In the genomic region with DNA sequence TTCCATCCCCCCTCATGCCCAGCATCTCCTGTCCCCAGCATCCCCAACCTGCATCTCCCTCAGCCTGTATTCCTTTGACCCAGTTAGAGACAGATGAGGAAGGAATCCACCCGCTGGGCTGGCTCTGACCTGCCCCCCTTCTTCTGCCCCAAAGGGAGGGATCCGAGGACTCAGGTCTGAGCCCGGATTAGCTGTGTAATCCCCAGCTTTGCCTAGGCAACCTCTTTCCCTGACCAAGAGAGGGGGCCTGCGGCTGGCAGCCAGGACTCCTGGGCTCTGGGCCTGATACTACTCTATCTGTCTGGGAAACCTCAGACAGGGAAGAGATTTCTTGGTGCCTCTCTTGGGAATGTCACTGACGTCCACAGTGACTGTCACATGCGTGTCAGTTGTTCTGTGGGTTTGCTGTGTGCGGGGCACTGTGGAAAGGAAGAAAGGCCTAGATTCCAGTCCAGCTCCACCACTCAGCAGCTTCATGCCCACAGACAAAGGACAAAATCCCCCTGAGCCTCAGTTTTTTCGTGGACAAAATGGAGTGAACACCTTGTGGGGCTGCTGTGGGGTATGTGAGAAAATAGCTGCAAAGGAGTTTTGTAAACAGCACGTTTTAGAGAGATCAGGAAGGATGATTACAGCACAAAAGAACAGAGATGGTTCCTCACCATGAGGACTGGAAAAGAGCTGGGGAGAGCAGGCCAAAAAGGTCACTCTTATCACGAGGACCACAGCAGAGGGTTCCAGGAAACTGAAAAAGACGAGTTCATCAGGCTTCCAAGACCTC, we compare ENCODE assay signal across 1 cellular context.
TF ChIP-seq lines count a peak whose summit lies in the region.

No MANE protein-coding gene starts in this region.

TF ChIP-seq in IMR-90, 13 proteins besides CTCF, POLR2A, EP300 and RAD21:
- TF ChIP-seq, protein P1, sequence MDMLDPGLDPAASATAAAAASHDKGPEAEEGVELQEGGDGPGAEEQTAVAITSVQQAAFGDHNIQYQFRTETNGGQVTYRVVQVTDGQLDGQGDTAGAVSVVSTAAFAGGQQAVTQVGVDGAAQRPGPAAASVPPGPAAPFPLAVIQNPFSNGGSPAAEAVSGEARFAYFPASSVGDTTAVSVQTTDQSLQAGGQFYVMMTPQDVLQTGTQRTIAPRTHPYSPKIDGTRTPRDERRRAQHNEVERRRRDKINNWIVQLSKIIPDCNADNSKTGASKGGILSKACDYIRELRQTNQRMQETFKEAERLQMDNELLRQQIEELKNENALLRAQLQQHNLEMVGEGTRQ (IDR thresholded peaks at IDR 0.05; ENCODE audit: low read depth, low read length): no peak
- TF ChIP-seq RFX5 (IDR thresholded peaks at IDR 0.05; ENCODE audit: low read depth, low read length) (no peak), SMC3 (IDR thresholded peaks at IDR 0.05; ENCODE audit: low read depth, low read length) (no peak), FOS (IDR thresholded peaks at IDR 0.05; ENCODE audit: low read depth, low read length) (no peak), NFE2L2 (IDR thresholded peaks at IDR 0.05; ENCODE audit: low read depth, low read length) (no peak), BHLHE40 (IDR thresholded peaks at IDR 0.05; ENCODE audit: low read depth, low read length) (no peak), MAFK (IDR thresholded peaks at IDR 0.05; ENCODE audit: low read depth, low read length) (no peak), CHD1 (IDR thresholded peaks at IDR 0.05; ENCODE audit: low read depth, low read length) (no peak), MXI1 (IDR thresholded peaks at IDR 0.05; ENCODE audit: borderline replicate concordance, low read depth, low read length) (no peak), RCOR1 (IDR thresholded peaks at IDR 0.05; ENCODE audit: insufficient replicate concordance, low read length) (no peak), MAZ (IDR thresholded peaks at IDR 0.05; ENCODE audit: borderline replicate concordance, low read depth, low read length) (no peak), CEBPB (IDR thresholded peaks at IDR 0.05; ENCODE audit: low read depth, low read length) (no peak)
- TF ChIP-seq, protein P2, sequence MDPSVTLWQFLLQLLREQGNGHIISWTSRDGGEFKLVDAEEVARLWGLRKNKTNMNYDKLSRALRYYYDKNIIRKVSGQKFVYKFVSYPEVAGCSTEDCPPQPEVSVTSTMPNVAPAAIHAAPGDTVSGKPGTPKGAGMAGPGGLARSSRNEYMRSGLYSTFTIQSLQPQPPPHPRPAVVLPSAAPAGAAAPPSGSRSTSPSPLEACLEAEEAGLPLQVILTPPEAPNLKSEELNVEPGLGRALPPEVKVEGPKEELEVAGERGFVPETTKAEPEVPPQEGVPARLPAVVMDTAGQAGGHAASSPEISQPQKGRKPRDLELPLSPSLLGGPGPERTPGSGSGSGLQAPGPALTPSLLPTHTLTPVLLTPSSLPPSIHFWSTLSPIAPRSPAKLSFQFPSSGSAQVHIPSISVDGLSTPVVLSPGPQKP (IDR thresholded peaks at IDR 0.05; ENCODE audit: borderline replicate concordance, low read depth, low read length): no peak
